In genomic region chr22:39003165-39003638, GRCh38 we compare ENCODE assay signal across 8 cellular contexts. TPM values are rescaled to one million over a fixed set of nuclear protein-coding genes. Genes with fewer than 3 reads are reported as not detected.
DNase-seq lines count a peak whose midpoint lies in the region; ATAC-seq and TF ChIP-seq lines count a peak whose summit lies in the region.

No MANE protein-coding gene starts in this region.

- peaks cover 0 to 6% (median 2%) of the 10 kb centered on the region in 7 donors for H3K9me3 Mint-ChIP-seq in naive B cell
- H3K9me3 Mint-ChIP-seq in stimulated activated effector memory CD8-positive, alpha-beta T cell treated with anti-CD3 and anti-CD28 coated beads, Interleukin-12 subunit alpha, Interleukin-12 subunit beta, amount 100 ng/mL, for 72 hours: no peaks in the 10 kb centered on the region

- H3K4me2 ChIP-seq in OCI-LY1 (ENCODE audit: low read length): no peak overlapping the region

- H3K9me2 ChIP-seq in OCI-LY1 (ENCODE audit: low read depth, low read length): no peaks in the 10 kb centered on the region

- H3K4me3 Mint-ChIP-seq in naive B cell: peak overlapping the region in 2 of 8 donors; percentile 3 to 59
- no peak overlapping the region for H3K4me3 Mint-ChIP-seq in stimulated activated effector memory CD8-positive, alpha-beta T cell treated with anti-CD3 and anti-CD28 coated beads, Interleukin-12 subunit alpha, Interleukin-12 subunit beta, amount 100 ng/mL, for 72 hours

- ATAC-seq in HG03135 (IDR thresholded peaks at IDR 0.05; ENCODE audit: unreplicated experiment) (peak; percentile 73), naive B cell (ENCODE audit: low read depth in 2 of 2) (peak; percentile 86 to 87), HG02870 (IDR thresholded peaks at IDR 0.05; ENCODE audit: unreplicated experiment) (no peak)
- peak; percentile 98 for ATAC-seq in stimulated activated effector memory CD8-positive, alpha-beta T cell treated with anti-CD3 and anti-CD28 coated beads, Interleukin-12 subunit alpha, Interleukin-12 subunit beta, amount 100 ng/mL, for 72 hours

- H3K9ac ChIP-seq in OCI-LY1 (ENCODE audit: low read length): no peak overlapping the region

- peaks cover 14 to 21% (median 16%) of the 10 kb centered on the region in 3 donors for H3K4me1 Mint-ChIP-seq in naive B cell
- H3K4me1 Mint-ChIP-seq in stimulated activated effector memory CD8-positive, alpha-beta T cell treated with anti-CD3 and anti-CD28 coated beads, Interleukin-12 subunit alpha, Interleukin-12 subunit beta, amount 100 ng/mL, for 72 hours: peaks cover 18% of the 10 kb centered on the region

- peak; percentile 66 for DNase-seq in GM12864 (ENCODE audit: low read depth)
- DNase-seq in activated CD8-positive, alpha-beta memory T cell treated with anti-CD3 and anti-CD28 coated beads, Interleukin-2, amount 50 U/mL, for 4 hours: peak; percentile 73
- DNase-seq in epithelial cell of proximal tubule (ENCODE audit: low read depth): no peak
- peak; percentile 60 for DNase-seq in naive B cell
- peak; percentile 69 to 84 for DNase-seq in stimulated activated effector memory CD8-positive, alpha-beta T cell treated with anti-CD3 and anti-CD28 coated beads, Interleukin-12 subunit alpha, Interleukin-12 subunit beta, amount 100 ng/mL, for 72 hours (ENCODE audit: low spot score in 2 of 2)

- H3K36me3 ChIP-seq in OCI-LY1 (ENCODE audit: insufficient read depth, low read length): no peaks in the 10 kb centered on the region

- H3K4me3 ChIP-seq in GM12864 (ENCODE audit: low read depth, low read length) (no peak overlapping the region), OCI-LY1 (ENCODE audit: low read depth, low read length, poor library complexity, severe bottlenecking) (no peak overlapping the region), epithelial cell of proximal tubule (ENCODE audit: low read depth, low read length) (no peak overlapping the region)

- peaks cover 0 to under 1% of the 10 kb centered on the region in 2 donors for H3K36me3 Mint-ChIP-seq in naive B cell
- peaks cover under 1% of the 10 kb centered on the region for H3K36me3 Mint-ChIP-seq in stimulated activated effector memory CD8-positive, alpha-beta T cell treated with anti-CD3 and anti-CD28 coated beads, Interleukin-12 subunit alpha, Interleukin-12 subunit beta, amount 100 ng/mL, for 72 hours

- no peaks in the 10 kb centered on the region for H4K20me1 ChIP-seq in OCI-LY1 (ENCODE audit: insufficient read depth, low read length)

- H3K79me2 ChIP-seq in OCI-LY1 (ENCODE audit: insufficient read depth, low read length): no peaks in the 10 kb centered on the region

- no peak overlapping the region for H2AFZ ChIP-seq in OCI-LY1 (ENCODE audit: low read length)

- H3K27ac ChIP-seq in OCI-LY1 (ENCODE audit: low read depth, low read length, poor library complexity, severe bottlenecking): no peak overlapping the region

- H3K4me1 ChIP-seq in OCI-LY1 (ENCODE audit: insufficient read depth, low read length, severe bottlenecking): no peaks in the 10 kb centered on the region

- H3K9me3 ChIP-seq in OCI-LY1 (ENCODE audit: low read length): no peaks in the 10 kb centered on the region

- no peaks in the 10 kb centered on the region for H3K27me3 ChIP-seq in OCI-LY1 (ENCODE audit: insufficient read depth, low read length)

- peaks cover 0 to 13% (median 0%) of the 10 kb centered on the region in 3 donors for H3K27me3 Mint-ChIP-seq in naive B cell

- H3F3A ChIP-seq in OCI-LY1 (ENCODE audit: insufficient read depth, low read length): no peaks in the 10 kb centered on the region

- TF ChIP-seq CTCF in GM12864 (IDR thresholded peaks at IDR 0.05; ENCODE audit: low read depth, low read length, missing control alignments) (peak; percentile 76), OCI-LY1 (IDR thresholded peaks at IDR 0.05; ENCODE audit: low read length) (peak; percentile 70), epithelial cell of proximal tubule (conservative IDR thresholded peaks at IDR 0.05; ENCODE audit: low read depth, low read length) (peak; percentile 80)

- H3K27ac Mint-ChIP-seq in naive B cell: peak overlapping the region in 2 of 6 donors; percentile 22 to 42
- peak overlapping the region; percentile 32 for H3K27ac Mint-ChIP-seq in stimulated activated effector memory CD8-positive, alpha-beta T cell treated with anti-CD3 and anti-CD28 coated beads, Interleukin-12 subunit alpha, Interleukin-12 subunit beta, amount 100 ng/mL, for 72 hours

RNA-seq across cellular contexts. Expression of gene APOBEC3C, which starts 10.9 kb away (rescaled TPM):
- total RNA-seq in epithelial cell of proximal tubule: 15.6 and 18.5 TPM in 2 replicates
- polyA plus RNA-seq in naive B cell (ENCODE audit: low read depth in 6 of 6): 100 to 1,000 TPM; 296 to 326 (median 316) TPM

RNA-seq across cellular contexts. Expression of gene APOBEC3D, which starts 17.7 kb away (rescaled TPM):
- 0.46 and 0.58 TPM in 2 replicates for total RNA-seq in epithelial cell of proximal tubule
- 10 to 100 TPM; 10.4 to 33.9 (median 20.4) TPM for polyA plus RNA-seq in naive B cell (ENCODE audit: low read depth in 6 of 6)

RNA-seq across cellular contexts. Expression of gene APOBEC3B, which starts 21.1 kb away (rescaled TPM):
- total RNA-seq in epithelial cell of proximal tubule: 67.3 and 68.1 TPM in 2 replicates
- polyA plus RNA-seq in naive B cell (ENCODE audit: low read depth in 6 of 6): 1 to 10 TPM in 2 of 6 donors, under 1 TPM in 3, not detected in 1; 0.44 to 1.5 (median 0.56) TPM

RNA-seq across cellular contexts. Expression of gene APOBEC3F, which starts 37.5 kb away (rescaled TPM):
- 1.7 and 8.5 TPM in 2 replicates for total RNA-seq in epithelial cell of proximal tubule
- 10 to 100 TPM; 32.0 to 56.2 (median 36.4) TPM for polyA plus RNA-seq in naive B cell (ENCODE audit: low read depth in 6 of 6)

RNA-seq across cellular contexts. Expression of gene APOBEC3A, which starts 45.8 kb away (rescaled TPM):
- 0.12 and 0.43 TPM in 2 replicates for total RNA-seq in epithelial cell of proximal tubule
- 1 to 10 TPM in 1 of 6 donors, under 1 TPM in 2, not detected in 3; 0.29 to 2.8 (median 0.40) TPM for polyA plus RNA-seq in naive B cell (ENCODE audit: low read depth in 6 of 6)
